ENCODE assay signal across 18 cellular contexts in the genomic region with DNA sequence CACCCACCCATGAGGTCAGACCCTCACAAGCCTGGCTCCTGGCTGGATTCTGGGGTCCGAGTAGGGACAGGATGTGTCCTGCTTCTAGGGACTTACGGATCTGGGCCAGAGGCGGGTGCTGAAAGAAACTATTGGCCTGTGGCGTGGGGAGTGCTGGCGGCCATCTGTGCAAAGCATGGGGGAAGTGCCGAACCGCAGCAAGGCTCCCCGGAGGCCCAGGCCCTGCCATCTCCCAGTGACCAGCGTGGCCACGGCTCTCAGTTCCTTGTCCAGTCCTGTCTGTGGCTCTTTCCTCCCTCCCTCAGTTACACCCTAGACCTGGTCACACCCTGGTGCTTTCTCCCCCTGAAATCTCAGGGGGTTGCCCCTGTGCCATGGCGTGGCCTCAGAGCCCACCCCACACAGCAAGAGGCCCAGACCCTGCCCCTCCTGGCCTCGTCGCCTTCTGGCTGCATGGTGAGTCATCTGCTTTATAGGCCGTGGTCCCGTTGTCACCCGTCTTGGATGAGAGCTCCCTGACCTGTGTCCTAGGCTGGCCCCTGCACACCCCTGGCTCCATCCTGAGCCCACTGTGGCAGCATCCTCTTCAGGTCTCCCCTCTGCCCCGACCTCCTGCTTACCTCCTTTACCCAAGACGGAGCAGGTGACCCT. TPM values are rescaled to one million over a fixed set of nuclear protein-coding genes. Genes with fewer than 3 reads are reported as not detected.
DNase-seq lines count a peak whose midpoint lies in the region; ATAC-seq, FAIRE-seq and TF ChIP-seq lines count a peak whose summit lies in the region.
"Had no signal": no experiment of that assay in that cellular context is flagged by ENCODE, and none has a peak within 500 bp of the region (broad histone marks: within the 10 kb centered on the region; RNA-seq: fewer than 3 reads in every experiment).

No MANE protein-coding gene starts in this region.

- H3K27me3 ChIP-seq in heart right ventricle = peaks cover 0 to 29% (median 14%) of the 10 kb centered on the region in 7 donors
- H3K27me3 ChIP-seq in small intestine (ENCODE audit: control insufficient read depth in 2 of 2, insufficient read depth in 2 of 2, low read length in 2 of 2) = no peaks in the 10 kb centered on the region
- H3K27me3 ChIP-seq: breast epithelium had no signal

- peaks cover 64% of the 10 kb centered on the region for H3K4me1 Mint-ChIP-seq in stimulated activated memory B cell treated with anti-CD40 and anti-IgM and Interleukin-4, amounts not matched to agents 10 μg/mL and 1 μg/mL and 100 μg/mL, for 72 hours

- H3K4me1 ChIP-seq in heart right ventricle = peaks cover 0 to 33% (median 0%) of the 10 kb centered on the region in 9 donors
- H3K4me1 ChIP-seq in small intestine (ENCODE audit: control insufficient read depth in 2 of 2, insufficient read depth in 1 of 2, low read depth in 1 of 2, low read length in 1 of 2) = no peaks in the 10 kb centered on the region
- H3K4me1 ChIP-seq: breast epithelium, uterus had no signal

- H3K27ac Mint-ChIP-seq in stimulated activated memory B cell treated with anti-CD40 and anti-IgM and Interleukin-4, amounts not matched to agents 10 μg/mL and 1 μg/mL and 100 μg/mL, for 72 hours = peak overlapping the region; percentile 69
- H3K27ac Mint-ChIP-seq: activated naive CD4-positive, alpha-beta T cell treated with anti-CD3 and anti-CD28 coated beads, Interleukin-2, amount 10 ng/mL, durations not matched to agents 7 days and 5 days; CD4-positive, alpha-beta memory T cell; T-helper 17 cell had no signal

- no peaks in the 10 kb centered on the region for H3K27me3 Mint-ChIP-seq in stimulated activated memory B cell treated with anti-CD40 and anti-IgM and Interleukin-4, amounts not matched to agents 10 μg/mL and 1 μg/mL and 100 μg/mL, for 72 hours
- H3K27me3 Mint-ChIP-seq: CD4-positive, alpha-beta memory T cell had no signal

- H3K4me3 Mint-ChIP-seq in stimulated activated memory B cell treated with anti-CD40 and anti-IgM and Interleukin-4, amounts not matched to agents 10 μg/mL and 1 μg/mL and 100 μg/mL, for 72 hours = peak overlapping the region; percentile 6
- H3K4me3 Mint-ChIP-seq: activated naive CD4-positive, alpha-beta T cell treated with anti-CD3 and anti-CD28 coated beads, Interleukin-2, amount 10 ng/mL, durations not matched to agents 7 days and 5 days had no signal

- no peak overlapping the region for H3K4me3 ChIP-seq in heart right ventricle
- H3K4me3 ChIP-seq in small intestine (ENCODE audit: low read depth in 1 of 2, low read length in 2 of 2) = no peak overlapping the region
- H3K4me3 ChIP-seq: breast epithelium, spleen, uterus had no signal

- H3K9me3 ChIP-seq in heart right ventricle (no peaks in the 10 kb centered on the region), small intestine (ENCODE audit: control insufficient read depth, low read depth) (no peaks in the 10 kb centered on the region)
- H3K9me3 ChIP-seq: breast epithelium, spleen, uterus had no signal

- TF ChIP-seq CTCF in heart right ventricle (IDR thresholded peaks at IDR 0.05) = no peak

- 43 to 65% methylated on average over 18 of the region's 18 CpGs for WGBS in heart right ventricle, 2 donors
- 70 to 77% (median 71%) methylated on average over 18 of the region's 18 CpGs for WGBS in small intestine, 3 donors

- DNase-seq in EH (ENCODE audit: low read depth) (peak; percentile 23), MV-4-11 (lab: John Stamatoyannopoulos, UW) (peak; percentile 72), heart right ventricle (no peak), NCI-H2107 (lab: John Stamatoyannopoulos, UW) (no peak), retina (no peak), small intestine (no peak)
- DNase-seq: activated naive CD4-positive, alpha-beta T cell treated with anti-CD3 and anti-CD28 coated beads, Interleukin-2, amount 10 ng/mL, durations not matched to agents 7 days and 5 days; GDM1; NCI-H2081; NCI-H774; occipital lobe; spleen; stimulated activated naive CD8-positive, alpha-beta T cell treated with anti-CD3 and anti-CD28 coated beads, Interleukin-15, amount 100 ng/mL, for 72 hours; T-helper 17 cell; uterus had no signal

- no peaks in the 10 kb centered on the region for H3K9me3 Mint-ChIP-seq in stimulated activated memory B cell treated with anti-CD40 and anti-IgM and Interleukin-4, amounts not matched to agents 10 μg/mL and 1 μg/mL and 100 μg/mL, for 72 hours
- H3K9me3 Mint-ChIP-seq: activated naive CD4-positive, alpha-beta T cell treated with anti-CD3 and anti-CD28 coated beads, Interleukin-2, amount 10 ng/mL, durations not matched to agents 7 days and 5 days; CD4-positive, alpha-beta memory T cell; stimulated activated naive CD8-positive, alpha-beta T cell treated with anti-CD3 and anti-CD28 coated beads, Interleukin-15, amount 100 ng/mL, for 72 hours had no signal

- no peak for FAIRE-seq in small intestine (lab: Jason Lieb, UNC)

- intact Hi-C loops in heart right ventricle (cut with DNase I) = loop anchor here in 1 of 10 donors (10.0 kb wide), 1 partner anchor 140 kb away; no protein-coding TSS in a partner anchor

- ATAC-seq in heart right ventricle = peak in 7 of 8 donors; percentile 4 to 57 (median 18)
- peak; percentile 49 for ATAC-seq in stimulated activated memory B cell treated with anti-CD40 and anti-IgM and Interleukin-4, amounts not matched to agents 10 μg/mL and 1 μg/mL and 100 μg/mL, for 72 hours
- ATAC-seq: stimulated activated naive CD8-positive, alpha-beta T cell treated with anti-CD3 and anti-CD28 coated beads, Interleukin-15, amount 100 ng/mL, for 72 hours had no signal

- H3K36me3 ChIP-seq in heart right ventricle = peaks cover 0 to 6% (median 0%) of the 10 kb centered on the region in 9 donors
- peaks cover 6 to 28% of the 10 kb centered on the region in 2 donors for H3K36me3 ChIP-seq in small intestine (ENCODE audit: control insufficient read depth in 2 of 2, insufficient read depth in 2 of 2, low read length in 2 of 2)
- H3K36me3 ChIP-seq: breast epithelium, uterus had no signal

- no peak overlapping the region for H3K27ac ChIP-seq in heart right ventricle
- H3K27ac ChIP-seq in small intestine (ENCODE audit: low read depth in 1 of 2, low read length in 1 of 2) = no peak overlapping the region
- H3K27ac ChIP-seq: breast epithelium, spleen, uterus had no signal

- H3K36me3 Mint-ChIP-seq in stimulated activated memory B cell treated with anti-CD40 and anti-IgM and Interleukin-4, amounts not matched to agents 10 μg/mL and 1 μg/mL and 100 μg/mL, for 72 hours = peaks cover 6% of the 10 kb centered on the region

RNA-seq across cellular contexts. Expression of gene PRMT7, which starts 54.5 kb away (rescaled TPM):
- total RNA-seq in heart right ventricle = 10 to 100 TPM; 22.0 to 39.2 (median 30.7) TPM
- 10 to 100 TPM; 18.1 to 57.8 TPM for polyA plus RNA-seq in heart right ventricle
- 10 to 100 TPM; 13.6 to 26.7 (median 13.8) TPM for polyA plus RNA-seq in small intestine

RNA-seq across cellular contexts. Expression of gene SLC7A6OS, which starts 54.5 kb away (rescaled TPM):
- 10 to 100 TPM in 9 of 10 donors, 1 to 10 TPM in 1; 9.9 to 14.4 (median 12.8) TPM for total RNA-seq in heart right ventricle
- polyA plus RNA-seq in heart right ventricle (1 to 10 TPM; 7.3 to 9.6 TPM), small intestine (1 to 10 TPM; 3.8 to 6.6 (median 5.1) TPM)

Comparison
In these comparisons a context has a peak if more than half of its experiments do, and no peak if none do; other contexts are left out.
1. DNase-seq: peak in EH (single experiment) and MV-4-11 (single experiment); none in heart right ventricle (0 of 2), NCI-H2107 (single experiment), retina (single experiment) and small intestine (single experiment).